In the genomic region with DNA sequence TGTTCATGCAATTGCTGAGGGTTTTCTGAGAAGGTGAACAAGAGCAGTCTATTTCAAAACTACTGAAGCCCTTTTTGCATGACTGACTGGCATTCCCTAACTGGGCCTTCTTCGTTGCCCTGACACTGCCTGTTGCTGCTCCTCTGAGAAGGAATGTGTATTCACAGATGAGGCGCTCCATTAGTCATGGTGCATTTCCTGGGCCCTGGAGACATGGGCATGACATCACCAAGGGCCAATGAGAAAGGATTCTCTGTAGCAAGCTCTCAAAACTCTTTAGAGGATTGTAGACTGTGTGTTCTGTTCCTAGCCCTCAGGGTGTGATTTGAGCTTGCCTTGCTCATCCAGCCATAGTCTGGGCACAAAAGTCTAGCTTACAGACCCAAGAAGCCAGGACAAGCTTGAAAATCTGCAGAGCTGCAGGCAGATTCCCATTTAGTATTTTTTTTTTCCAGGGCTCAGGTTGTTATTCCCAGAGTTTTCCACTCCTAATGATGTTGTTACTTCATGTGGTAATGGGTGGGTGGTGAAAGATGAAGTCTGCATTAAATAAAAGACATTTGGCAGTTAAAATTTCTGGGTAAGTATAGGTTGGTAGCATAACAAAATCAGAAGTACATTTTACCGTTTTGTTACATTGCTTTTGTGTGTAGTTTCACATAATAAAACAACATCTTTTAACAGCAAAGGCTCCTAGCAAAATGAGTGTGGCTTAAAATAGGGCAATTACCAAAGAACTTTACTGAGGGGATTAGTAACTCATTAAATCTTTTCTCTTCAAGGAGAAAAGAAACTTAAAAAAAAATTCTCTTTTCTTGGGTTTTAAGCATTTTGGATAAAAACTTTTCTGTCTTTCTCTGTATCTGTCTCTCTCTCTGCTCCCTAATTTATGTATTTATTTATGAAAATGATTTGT, we compare ENCODE assay signal across 8 cellular contexts.
DNase-seq lines count a peak whose midpoint lies in the region; ATAC-seq and TF ChIP-seq lines count a peak whose summit lies in the region.

No MANE protein-coding gene starts in this region.

- no peak overlapping the region for H3K9ac ChIP-seq in neuronal stem cell (ENCODE audit: low read depth, low read length, poor library complexity)

- H3K4me3 ChIP-seq in SJCRH30 (peak overlapping the region; percentile 9; the same call in 1 of the 2 replicates), neuronal stem cell (ENCODE audit: low read length in 2 of 2) (no peak overlapping the region)

- H3K4me3 Mint-ChIP-seq in naive thymus-derived CD8-positive, alpha-beta T cell, result no peak overlapping the region

- H3K14ac ChIP-seq in neuronal stem cell (ENCODE audit: low read length), result no peak overlapping the region

- no peak overlapping the region for H3K4ac ChIP-seq in neuronal stem cell (ENCODE audit: low read length)

- POLR2A ChIA-PET in naive thymus-derived CD8-positive, alpha-beta T cell (lab: Charles Lee), result no interaction called here

- no peak overlapping the region for H3K23ac ChIP-seq in neuronal stem cell (ENCODE audit: low read depth, low read length, poor library complexity)

- no peak overlapping the region for H4K8ac ChIP-seq in neuronal stem cell (ENCODE audit: low read depth, low read length)

- WGBS in neuronal stem cell (ENCODE audit: extremely low coverage in 2 of 2, insufficient read length in 2 of 2, insufficient replicate concordance in 1 of 2), 2 donors, result no CpG with 5 or more reads among the region's 3 CpGs

- H3K27me3 Mint-ChIP-seq in naive thymus-derived CD8-positive, alpha-beta T cell, result no peaks in the 10 kb centered on the region

- H3K18ac ChIP-seq in neuronal stem cell (ENCODE audit: low read length), result no peak overlapping the region

- H3K4me1 ChIP-seq in SJCRH30, result peaks cover 66% of the 10 kb centered on the region
- H3K4me1 ChIP-seq in neuronal stem cell (ENCODE audit: control insufficient read depth in 2 of 2, insufficient read depth in 1 of 2, low read depth in 1 of 2, low read length in 2 of 2), result peaks cover 13 to 19% of the 10 kb centered on the region in 2 donors

- peak overlapping the region; percentile 57 for H2AFZ ChIP-seq in neuronal stem cell (ENCODE audit: low read length)

- H3K36me3 ChIP-seq in SJCRH30 (no peaks in the 10 kb centered on the region), neuronal stem cell (replicated peaks in 1 of 2; ENCODE audit: control insufficient read depth in 2 of 2, insufficient read depth in 2 of 2, low read length in 2 of 2) (no peaks in the 10 kb centered on the region)

- peak overlapping the region; percentile 95 for H3K27ac ChIP-seq in SJCRH30
- H3K27ac ChIP-seq in neuronal stem cell (replicated peaks; ENCODE audit: low read length), result peak overlapping the region; percentile 90

- H3K27ac Mint-ChIP-seq in naive thymus-derived CD8-positive, alpha-beta T cell, result no peak overlapping the region

- H3K27me3 ChIP-seq in SJCRH30, result no peaks in the 10 kb centered on the region
- no peaks in the 10 kb centered on the region for H3K27me3 ChIP-seq in neuronal stem cell (ENCODE audit: control insufficient read depth in 3 of 3, insufficient read depth in 3 of 3, low read depth in 1 of 3, low read length in 3 of 3)

- no peak for TF ChIP-seq CTCF in GM20000 (IDR thresholded peaks at IDR 0.05; ENCODE audit: extremely low read depth, missing control alignments)

- H2BK5ac ChIP-seq in neuronal stem cell (ENCODE audit: low read length), result no peak overlapping the region

- no peaks in the 10 kb centered on the region for H3K79me1 ChIP-seq in neuronal stem cell (ENCODE audit: low read depth, low read length)

- H2BK15ac ChIP-seq in neuronal stem cell (ENCODE audit: low read length), result no peak overlapping the region

- H3K36me3 Mint-ChIP-seq in naive thymus-derived CD8-positive, alpha-beta T cell, result peaks cover 0 to 9% (median 0%) of the 10 kb centered on the region in 3 donors

- H2BK120ac ChIP-seq in neuronal stem cell (ENCODE audit: low read depth, low read length), result no peak overlapping the region

- ATAC-seq in GM18907 (IDR thresholded peaks at IDR 0.05; ENCODE audit: unreplicated experiment) (no peak), GM21717 (IDR thresholded peaks at IDR 0.05; ENCODE audit: unreplicated experiment) (no peak)
- ATAC-seq in naive thymus-derived CD8-positive, alpha-beta T cell, result no peak

- DNase-seq in A172 (ENCODE audit: low spot score) (peak; percentile 95), GM20000 (ENCODE audit: low spot score) (peak; percentile 6), SJCRH30 (peak; percentile 97 to 99), fibroblast of peridontal ligament (ENCODE audit: extremely low read depth) (peak; percentile 95), neuronal stem cell (ENCODE audit: low spot score) (peak; percentile 82)
- DNase-seq in naive thymus-derived CD8-positive, alpha-beta T cell, result no peak

- no peak overlapping the region for H3K4me2 ChIP-seq in neuronal stem cell (ENCODE audit: insufficient read depth, low read length, poor library complexity, severe bottlenecking)

- H4K91ac ChIP-seq in neuronal stem cell (ENCODE audit: low read depth, low read length, poor library complexity), result no peak overlapping the region

- H3K9me3 ChIP-seq in SJCRH30 (replicated peaks), result no peaks in the 10 kb centered on the region
- no peaks in the 10 kb centered on the region for H3K9me3 ChIP-seq in neuronal stem cell (replicated peaks in 1 of 2; ENCODE audit: control insufficient read depth in 2 of 2, insufficient read depth in 1 of 2, low read depth in 1 of 2, low read length in 2 of 2)

- H3K9me3 Mint-ChIP-seq in naive thymus-derived CD8-positive, alpha-beta T cell, result no peaks in the 10 kb centered on the region

- H2AK5ac ChIP-seq in neuronal stem cell (ENCODE audit: low read depth, low read length), result no peak overlapping the region

- H3K4me1 Mint-ChIP-seq in naive thymus-derived CD8-positive, alpha-beta T cell, result peaks cover 1 to 11% (median 4%) of the 10 kb centered on the region in 4 donors

- no peak overlapping the region for H2BK12ac ChIP-seq in neuronal stem cell (ENCODE audit: low read length)

Comparison
In these comparisons a context has a peak if more than half of its experiments do, and no peak if none do; other contexts are left out.
1. DNase-seq: peak in A172 (single experiment), GM20000 (single experiment), SJCRH30 (2 of 2), fibroblast of peridontal ligament (single experiment) and neuronal stem cell (single experiment); none in naive thymus-derived CD8-positive, alpha-beta T cell (0 of 10).